Comparison of ENCODE assay signal across 9 cellular contexts in genomic region chr4:4334798-4335520, GRCh38. TPM values are rescaled to one million over a fixed set of nuclear protein-coding genes. Genes with fewer than 3 reads are reported as not detected.
A peak's percentile ranks its signal among the peaks of the same experiment; 100 is the strongest.
DNase-seq lines count a peak whose midpoint lies in the region; ATAC-seq and TF ChIP-seq lines count a peak whose summit lies in the region.
"Had no signal": no experiment of that assay in that cellular context is flagged by ENCODE, and none has a peak within 500 bp of the region (broad histone marks: within the 10 kb centered on the region; RNA-seq: fewer than 3 reads in every experiment).

No MANE protein-coding gene starts in this region.

- no peak overlapping the region for H3K27ac Mint-ChIP-seq in nephron
- H3K27ac Mint-ChIP-seq in stimulated activated naive CD8-positive, alpha-beta T cell treated with anti-CD3 and anti-CD28 coated beads, Interleukin-15, amount 100 ng/mL, for 72 hours: no peak overlapping the region
- H3K27ac Mint-ChIP-seq: stimulated activated naive CD8-positive, alpha-beta T cell treated with anti-CD3 and anti-CD28 coated beads, Interleukin-15, Interleukin-2, amounts not matched to agents 100 ng/mL and 50 ng/mL, for 24 hours had no signal

- TF ChIP-seq CTCF in epithelial cell of proximal tubule (conservative IDR thresholded peaks at IDR 0.05; ENCODE audit: low read depth, low read length): peak; percentile 89
- peak; percentile 78 to 86 (median 80) for TF ChIP-seq CTCF in nephron (IDR thresholded peaks at IDR 0.05; ENCODE audit: unreplicated experiment in 3 of 3)

- ATAC-seq in HG03060 (IDR thresholded peaks at IDR 0.05; ENCODE audit: low read depth, unreplicated experiment): peak; percentile 46
- ATAC-seq in stimulated activated naive CD8-positive, alpha-beta T cell treated with anti-CD3 and anti-CD28 coated beads, Interleukin-15, amount 100 ng/mL, for 72 hours: peak; percentile 93

- no peaks in the 10 kb centered on the region for H3K36me3 Mint-ChIP-seq in nephron (ENCODE audit: low read depth)

- peak overlapping the region; percentile 15 for H3K4me3 ChIP-seq in epithelial cell of proximal tubule (ENCODE audit: low read depth, low read length)

- peak; percentile 43 for DNase-seq in NK-92 treated with Interleukin-12 subunit alpha and Interleukin-12 subunit beta, amount 100 ng/mL, for 24 hours (lab: John Stamatoyannopoulos, UW)
- no peak for DNase-seq in NK-92 (lab: John Stamatoyannopoulos, UW; ENCODE audit: unreplicated experiment)
- peak; percentile 77 for DNase-seq in NCI-H82 (lab: John Stamatoyannopoulos, UW)
- peak; percentile 8 for DNase-seq in activated CD8-positive, alpha-beta memory T cell treated with anti-CD3 and anti-CD28 coated beads, Interleukin-2, amount 50 U/mL, for 24 hours (ENCODE audit: extremely low read depth)
- DNase-seq in epithelial cell of proximal tubule (ENCODE audit: low read depth): peak; percentile 12
- peak; percentile 62 to 78 for DNase-seq in stimulated activated naive CD8-positive, alpha-beta T cell treated with anti-CD3 and anti-CD28 coated beads, Interleukin-15, amount 100 ng/mL, for 72 hours

- peaks cover 35% of the 10 kb centered on the region for H3K27me3 Mint-ChIP-seq in nephron (ENCODE audit: low read depth)
- H3K27me3 Mint-ChIP-seq in stimulated activated naive CD8-positive, alpha-beta T cell treated with anti-CD3 and anti-CD28 coated beads, Interleukin-15, amount 100 ng/mL, for 72 hours: no peaks in the 10 kb centered on the region
- H3K27me3 Mint-ChIP-seq: stimulated activated naive CD8-positive, alpha-beta T cell treated with anti-CD3 and anti-CD28 coated beads, Interleukin-15, Interleukin-2, amounts not matched to agents 100 ng/mL and 50 ng/mL, for 24 hours had no signal

- no peak overlapping the region for H3K4me3 Mint-ChIP-seq in nephron
- H3K4me3 Mint-ChIP-seq in stimulated activated naive CD8-positive, alpha-beta T cell treated with anti-CD3 and anti-CD28 coated beads, Interleukin-15, amount 100 ng/mL, for 72 hours: peak overlapping the region in 1 of 2 donors; percentile 22
- H3K4me3 Mint-ChIP-seq: stimulated activated naive CD8-positive, alpha-beta T cell treated with anti-CD3 and anti-CD28 coated beads, Interleukin-15, Interleukin-2, amounts not matched to agents 100 ng/mL and 50 ng/mL, for 24 hours had no signal

- H3K4me1 Mint-ChIP-seq in nephron: no peaks in the 10 kb centered on the region
- H3K4me1 Mint-ChIP-seq in stimulated activated naive CD8-positive, alpha-beta T cell treated with anti-CD3 and anti-CD28 coated beads, Interleukin-15, amount 100 ng/mL, for 72 hours: peaks cover 9% of the 10 kb centered on the region

- H3K9me3 Mint-ChIP-seq in nephron: no peaks in the 10 kb centered on the region
- H3K9me3 Mint-ChIP-seq in stimulated activated naive CD8-positive, alpha-beta T cell treated with anti-CD3 and anti-CD28 coated beads, Interleukin-15, amount 100 ng/mL, for 72 hours: no peaks in the 10 kb centered on the region
- H3K9me3 Mint-ChIP-seq: stimulated activated naive CD8-positive, alpha-beta T cell treated with anti-CD3 and anti-CD28 coated beads, Interleukin-15, Interleukin-2, amounts not matched to agents 100 ng/mL and 50 ng/mL, for 24 hours had no signal

RNA-seq across cellular contexts. Expression of gene ZBTB49, which starts 44.9 kb away (rescaled TPM):
- 1.2 and 3.6 TPM in 2 replicates for total RNA-seq in epithelial cell of proximal tubule

RNA-seq across cellular contexts. Expression of gene LYAR, which starts 45.0 kb away (rescaled TPM):
- total RNA-seq in epithelial cell of proximal tubule: 35.1 and 51.6 TPM in 2 replicates

RNA-seq across cellular contexts. Expression of gene NSG1, which starts 51.9 kb away (rescaled TPM):
- 1.6 and 3.2 TPM in 2 replicates for total RNA-seq in epithelial cell of proximal tubule
